Comparison of ENCODE assay signal across 8 cellular contexts in the genomic region with DNA sequence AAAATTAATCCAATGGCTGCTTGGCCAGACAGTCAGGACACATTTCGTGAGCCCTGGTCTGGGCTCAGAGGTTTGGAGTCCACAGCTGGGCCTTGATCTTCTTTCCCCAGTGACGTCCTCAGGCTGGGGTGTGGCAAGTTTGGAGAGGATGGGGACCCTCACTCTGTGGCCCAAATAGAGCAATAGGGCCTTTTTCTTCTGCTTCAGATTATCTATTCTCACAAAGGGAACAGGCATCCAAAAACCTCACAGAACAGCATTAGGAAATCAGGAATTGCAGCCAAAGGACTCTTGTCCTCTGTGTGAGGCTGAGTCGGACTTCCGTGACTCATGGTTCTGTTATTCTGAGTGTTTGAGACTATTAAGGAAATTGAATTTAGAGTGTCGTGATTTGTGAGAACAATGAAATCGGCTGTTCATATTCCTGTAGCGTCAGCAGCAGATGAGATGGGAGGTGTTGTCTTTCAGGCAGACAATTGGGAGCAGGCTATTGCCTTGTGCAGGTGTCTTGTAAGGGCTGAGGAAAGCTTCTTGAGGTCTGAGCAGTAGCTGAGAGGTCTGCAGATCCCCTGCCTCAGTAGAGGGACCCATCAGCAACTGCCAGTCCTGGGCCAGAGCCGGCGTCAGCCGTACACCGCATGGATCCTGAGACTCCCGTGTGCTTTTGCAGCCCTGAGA.
DNase-seq lines count a peak whose midpoint lies in the region; ATAC-seq and TF ChIP-seq lines count a peak whose summit lies in the region.

No MANE protein-coding gene starts in this region.

- no peak for TF ChIP-seq CTCF in retinal pigment epithelial cell (conservative IDR thresholded peaks at IDR 0.05; ENCODE audit: low read depth, low read length)
- TF ChIP-seq CTCF in A673 (conservative IDR thresholded peaks at IDR 0.05; ENCODE audit: low read depth, low read length): no peak

- no peaks in the 10 kb centered on the region for H3K36me3 ChIP-seq in A673 (ENCODE audit: insufficient read depth, low read length, poor library complexity, severe bottlenecking)

- CTCF ChIA-PET in A673 (lab: Charles Lee): no interaction called here

- ATAC-seq in HG03039 (IDR thresholded peaks at IDR 0.05; ENCODE audit: unreplicated experiment) (no peak), HG03139 (IDR thresholded peaks at IDR 0.05; ENCODE audit: unreplicated experiment) (no peak)

- no peak overlapping the region for H3K27ac ChIP-seq in A673 (ENCODE audit: low read depth, low read length, poor library complexity, severe bottlenecking)

- peak; percentile 88 for DNase-seq in Daoy (ENCODE audit: low read depth)
- peak; percentile 35 for DNase-seq in activated CD8-positive, alpha-beta memory T cell treated with anti-CD3 and anti-CD28 coated beads, Interleukin-2, amount 50 U/mL, for 48 hours
- DNase-seq in glomerular endothelial cell (ENCODE audit: extremely low read depth, low read depth, low spot score): peak; percentile 95
- peak; percentile 61 for DNase-seq in retinal pigment epithelial cell (ENCODE audit: low read depth)
- no peak for DNase-seq in A673 (ENCODE audit: low spot score)
- no peak for DNase-seq in inferior parietal cortex (ENCODE audit: extremely low spot score)

- H3K9me3 ChIP-seq in A673 (ENCODE audit: low read depth, low read length, poor library complexity, severe bottlenecking): no peaks in the 10 kb centered on the region

- H3K27me3 ChIP-seq in A673 (replicated peaks; ENCODE audit: insufficient read depth, low read depth, low read length, poor library complexity): no peaks in the 10 kb centered on the region

- no TSS peak for BruUV-seq in A673 (replicated peaks; lab: Mats Ljungman, UMichigan)

- no peaks in the 10 kb centered on the region for H3K4me1 ChIP-seq in A673 (ENCODE audit: insufficient read depth, low read length, poor library complexity, severe bottlenecking)

- intact Hi-C loops in A673 (cut with micrococcal nuclease; ENCODE audit: unreplicated experiment): no loop called here

- no peak overlapping the region for H3K4me3 ChIP-seq in retinal pigment epithelial cell (ENCODE audit: low read length)
- no peak overlapping the region for H3K4me3 ChIP-seq in A673 (ENCODE audit: low read depth, low read length, poor library complexity, severe bottlenecking)

- POLR2A ChIA-PET in A673 (lab: Charles Lee; ENCODE audit: low non-redundant PET): no interaction called here

Comparison
In these comparisons a context has a peak if more than half of its experiments do, and no peak if none do; other contexts are left out.
1. DNase-seq: peak in Daoy (single experiment), activated CD8-positive, alpha-beta memory T cell treated with anti-CD3 and anti-CD28 coated beads, Interleukin-2, amount 50 U/mL, for 48 hours (single experiment), glomerular endothelial cell (single experiment) and retinal pigment epithelial cell (single experiment); none in A673 (single experiment) and inferior parietal cortex (single experiment).